Comparison of ENCODE assay signal across 8 cellular contexts in genomic region chr4:139665690-139666529, GRCh38. TPM values are rescaled to one million over a fixed set of nuclear protein-coding genes. Genes with fewer than 3 reads are reported as not detected.
A peak's percentile ranks its signal among the peaks of the same experiment; 100 is the strongest.
DNase-seq lines count a peak whose midpoint lies in the region; ATAC-seq, FAIRE-seq and TF ChIP-seq lines count a peak whose summit lies in the region.

TSS of gene MGST2 (plus strand) at chr4:139665819. CDS start at chr4:139666020, 201 bp downstream.

- peak within 1 kb of the TSS; percentile 87 for H3K4me2 ChIP-seq in endothelial cell of umbilical vein (ENCODE audit: insufficient read depth, low read length)
- peak within 1 kb of the TSS; percentile 72 for H3K4me2 ChIP-seq in mesenchymal stem cell (ENCODE audit: low read length, poor library complexity, severe bottlenecking)

- peak; percentile 74 for TF ChIP-seq POLR2A in endothelial cell of umbilical vein (IDR thresholded peaks at IDR 0.05; ENCODE audit: low read depth, low read length)

- H2AFZ ChIP-seq in endothelial cell of umbilical vein (ENCODE audit: low read depth, low read length) (peak within 1 kb of the TSS; percentile 55), mesenchymal stem cell (ENCODE audit: low read depth, low read length) (peak within 1 kb of the TSS; percentile 66)

- no peaks in the 10 kb centered on the region for H4K20me1 ChIP-seq in endothelial cell of umbilical vein (replicated peaks; ENCODE audit: control insufficient read depth, extremely low read depth, insufficient read depth, low read length)

- peak; percentile 84 for ATAC-seq in GM18873 (IDR thresholded peaks at IDR 0.05; ENCODE audit: low FRiP score, unreplicated experiment)
- ATAC-seq in HG03095 (IDR thresholded peaks at IDR 0.05; ENCODE audit: unreplicated experiment), result peak; percentile 72

- H3K9ac ChIP-seq in endothelial cell of umbilical vein (replicated peaks; ENCODE audit: extremely low read depth, insufficient read depth, low read length) (peak within 1 kb of the TSS; percentile 89), mesenchymal stem cell (ENCODE audit: low read length) (peak within 1 kb of the TSS; percentile 87), stomach smooth muscle (ENCODE audit: low read length in 2 of 2) (peak within 1 kb of the TSS; percentile 80 to 86)

- peak within 1 kb of the TSS; percentile 47 to 73 for H3K4ac ChIP-seq in mesenchymal stem cell (ENCODE audit: low read depth in 1 of 2, low read length in 2 of 2)

- H2AK5ac ChIP-seq in mesenchymal stem cell (ENCODE audit: low read length, severe bottlenecking), result peak within 1 kb of the TSS; percentile 66

- H4K8ac ChIP-seq in mesenchymal stem cell (ENCODE audit: low read length), result peak within 1 kb of the TSS; percentile 94

- no peaks in the 10 kb centered on the region for H3K9me1 ChIP-seq in endothelial cell of umbilical vein (replicated peaks; ENCODE audit: control insufficient read depth, extremely low read depth, insufficient read depth, low read length)

- H3K27me3 ChIP-seq in BJ (ENCODE audit: control insufficient read depth, insufficient read depth, low read length) (no peaks in the 10 kb centered on the region), endothelial cell of umbilical vein (ENCODE audit: control insufficient read depth in 2 of 2, insufficient read depth in 2 of 2, low read length in 2 of 2) (no peaks in the 10 kb centered on the region), mesenchymal stem cell (ENCODE audit: control insufficient read depth in 1 of 2, insufficient read depth in 1 of 2, low read length in 2 of 2) (peaks cover 0 to 3% of the 10 kb centered on the region in 2 experiments), stomach smooth muscle (ENCODE audit: control insufficient read depth in 1 of 2, insufficient read depth in 2 of 2, low read length in 2 of 2) (no peaks in the 10 kb centered on the region)

- H3K9me3 ChIP-seq in endothelial cell of umbilical vein (replicated peaks; ENCODE audit: control insufficient read depth, insufficient read depth, low read length) (no peaks in the 10 kb centered on the region), mesenchymal stem cell (ENCODE audit: control insufficient read depth, low read length) (no peaks in the 10 kb centered on the region), stomach smooth muscle (ENCODE audit: control insufficient read depth in 2 of 2, low read length in 2 of 2) (no peaks in the 10 kb centered on the region)

- TF ChIP-seq CTCF in BJ (IDR thresholded peaks at IDR 0.05; ENCODE audit: insufficient read depth, low read depth, low read length), result no peak
- TF ChIP-seq CTCF in endothelial cell of umbilical vein (IDR thresholded peaks at IDR 0.05; ENCODE audit: extremely low read depth in 1 of 2, insufficient read depth in 1 of 2, low read depth in 1 of 2, low read length in 2 of 2), result peak in 1 of 2 donors; percentile 0

- WGBS in mesenchymal stem cell, result under 1% methylated on average over 31 of the region's 32 CpGs

- H3K79me1 ChIP-seq in mesenchymal stem cell (replicated peaks; ENCODE audit: low read length, poor library complexity, severe bottlenecking), result peaks cover 20% of the 10 kb centered on the region

- peak within 1 kb of the TSS; percentile 60 to 97 for H3K18ac ChIP-seq in mesenchymal stem cell (ENCODE audit: low read depth in 1 of 2, low read length in 2 of 2)

- H2BK12ac ChIP-seq in mesenchymal stem cell (ENCODE audit: low read length in 2 of 2), result peak within 1 kb of the TSS; percentile 45 to 59

- H3K36me3 ChIP-seq in BJ (ENCODE audit: control insufficient read depth, insufficient read depth, low read length) (no peaks in the 10 kb centered on the region), endothelial cell of umbilical vein (ENCODE audit: control insufficient read depth in 2 of 2, extremely low read depth in 1 of 2, insufficient read depth in 2 of 2, low read length in 2 of 2) (no peaks in the 10 kb centered on the region), mesenchymal stem cell (ENCODE audit: control insufficient read depth in 1 of 2, insufficient read depth in 2 of 2, low read depth in 1 of 2, low read length in 2 of 2) (no peaks in the 10 kb centered on the region), stomach smooth muscle (ENCODE audit: control insufficient read depth in 2 of 2, insufficient read depth in 2 of 2, low read length in 2 of 2) (no peaks in the 10 kb centered on the region)

- dilution Hi-C loops in endothelial cell of umbilical vein (cut with MboI; ENCODE audit: extremely low pct_ligation_motif_present, low sequenced_read_pairs), result no loop called here

- H4K91ac ChIP-seq in mesenchymal stem cell (ENCODE audit: low read length), result peak within 1 kb of the TSS; percentile 41

- DNase-seq in BJ (ENCODE audit: low read depth) (no peak), NCI-H2227 (lab: John Stamatoyannopoulos, UW; ENCODE audit: unreplicated experiment) (peak; percentile 58), endothelial cell of umbilical vein (ENCODE audit: low read depth, low spot score) (peak; percentile 95), mesenchymal stem cell (peak; percentile 93)
- peak; percentile 2 for DNase-seq in activated CD4-positive, alpha-beta T cell treated with anti-CD3 and anti-CD28 coated beads, Interleukin-2, amount 50 U/mL, for 1 hour

- intact Hi-C loops in endothelial cell of umbilical vein (cut with micrococcal nuclease), result no loop called here

- H2BK5ac ChIP-seq in mesenchymal stem cell (ENCODE audit: low read depth, low read length, poor library complexity, severe bottlenecking), result peak within 1 kb of the TSS; percentile 75

- H3K27ac ChIP-seq in endothelial cell of umbilical vein (ENCODE audit: insufficient read depth, low read depth, low read length) (peak within 1 kb of the TSS; percentile 77), mesenchymal stem cell (ENCODE audit: low read length, poor library complexity, severe bottlenecking) (peak within 1 kb of the TSS; percentile 96), stomach smooth muscle (ENCODE audit: low read length) (peak within 1 kb of the TSS; percentile 86)

- BruUV-seq in endothelial cell of umbilical vein (replicated peaks; lab: Mats Ljungman, UMichigan), result TSS peak; percentile 89

- peak within 1 kb of the TSS; percentile 29 for H2BK120ac ChIP-seq in mesenchymal stem cell (ENCODE audit: low read depth, low read length)

- H2BK15ac ChIP-seq in mesenchymal stem cell (ENCODE audit: low read depth, poor library complexity, severe bottlenecking), result peak within 1 kb of the TSS; percentile 41

- H3K4me1 ChIP-seq in endothelial cell of umbilical vein (ENCODE audit: control insufficient read depth, extremely low read depth, insufficient read depth, low read length) (peaks cover 29% of the 10 kb centered on the region), mesenchymal stem cell (ENCODE audit: control insufficient read depth, insufficient read depth, low read depth, low read length) (peaks cover 10% of the 10 kb centered on the region), stomach smooth muscle (ENCODE audit: control insufficient read depth, insufficient read depth, low read length) (peaks cover 19% of the 10 kb centered on the region)

- peak; percentile 97 for FAIRE-seq in endothelial cell of umbilical vein (lab: Jason Lieb, UNC)

- POLR2A ChIA-PET in BJ (lab: Charles Lee) (no interaction called here), endothelial cell of umbilical vein (lab: Charles Lee) (interaction anchor here (1.0 kb wide), 1 partner anchor 9 kb away, joined by 3 read pairs; no protein-coding TSS in a partner anchor)

- H3K79me2 ChIP-seq in endothelial cell of umbilical vein (ENCODE audit: control insufficient read depth, insufficient read depth, low read length), result peaks cover 7% of the 10 kb centered on the region

- peak within 1 kb of the TSS in 1 of 2 experiments; percentile 9 for H3K14ac ChIP-seq in mesenchymal stem cell (ENCODE audit: low read length in 2 of 2)

- CTCF ChIA-PET in BJ (lab: Yijun Ruan, JAX) (interaction anchor here (0.7 to 3.6 kb wide), 5 partner anchors 8 to 68 kb away, joined by 3 to 19 read pairs (median 5); no protein-coding TSS in a partner anchor), endothelial cell of umbilical vein (lab: Charles Lee) (interaction anchor here (0.6 to 3.3 kb wide), 17 partner anchors 9 to 694 kb away, joined by 3 to 47 read pairs (median 4); no protein-coding TSS in a partner anchor)

- peak within 1 kb of the TSS; percentile 44 for H3K4me3 ChIP-seq in BJ (ENCODE audit: low read depth, low read length)
- H3K4me3 ChIP-seq in endothelial cell of umbilical vein (replicated peaks in 1 of 3; ENCODE audit: insufficient read depth in 1 of 3, low read depth in 1 of 3, low read length in 3 of 3), result peak within 1 kb of the TSS; percentile 5 to 60 (median 56)
- H3K4me3 ChIP-seq in mesenchymal stem cell (ENCODE audit: insufficient read depth in 1 of 2, low read depth in 1 of 2, low read length in 2 of 2), result peak within 1 kb of the TSS; percentile 62 to 87
- peak within 1 kb of the TSS; percentile 90 to 92 for H3K4me3 ChIP-seq in stomach smooth muscle (ENCODE audit: low read length in 2 of 2)

- H3K23ac ChIP-seq in mesenchymal stem cell (ENCODE audit: low read length in 2 of 2), result peak within 1 kb of the TSS in 1 of 2 experiments; percentile 14

TF ChIP-seq in endothelial cell of umbilical vein, 7 proteins besides CTCF, POLR2A, EP300 and RAD21:
- no peak for TF ChIP-seq EZH2 (IDR thresholded peaks at IDR 0.05; ENCODE audit: borderline replicate concordance, low read depth, low read length, severe bottlenecking)
- TF ChIP-seq GATA2 (IDR thresholded peaks at IDR 0.05; ENCODE audit: insufficient read depth, insufficient read length, low read depth, low read length), result peak; percentile 76
- TF ChIP-seq JUN (IDR thresholded peaks at IDR 0.05; ENCODE audit: borderline replicate concordance, insufficient read depth, insufficient read length, low read depth), result no peak
- TF ChIP-seq FOS (IDR thresholded peaks at IDR 0.05; ENCODE audit: borderline replicate concordance, insufficient read depth, low read length), result peak; percentile 63
- TF ChIP-seq POLR2AphosphoS5 (IDR thresholded peaks at IDR 0.05; ENCODE audit: insufficient read depth, low read depth, low read length), result peak; percentile 72

RNA-seq across cellular contexts. Expression of gene MGST2, which starts in this region (rescaled TPM):
- polyA plus RNA-seq in BJ (2011; rRNA removed) (10.0 and 17.5 TPM in 2 replicates), endothelial cell of umbilical vein (57.3 and 78.9 TPM in 2 replicates)
- 2.7 and 3.8 TPM in 2 replicates for polyA minus RNA-seq in BJ (2011; rRNA and poly(A)+ RNA removed)
- total RNA-seq in endothelial cell of umbilical vein, result 62.4 and 64.3 TPM in 2 replicates
- 59.1 and 66.0 TPM in 2 replicates for polyA plus RNA-seq in endothelial cell of umbilical vein (2011; cell fraction: cytosol; rRNA removed)
- polyA plus RNA-seq in endothelial cell of umbilical vein (2011; cell fraction: nucleus; rRNA removed), result 21.2 and 30.8 TPM in 2 replicates
- polyA plus RNA-seq in endothelial cell of umbilical vein (2012), result 36.4 and 47.7 TPM in 2 replicates
- 21.0 and 22.2 TPM in 2 replicates for polyA minus RNA-seq in endothelial cell of umbilical vein
- 15.0 TPM for polyA minus RNA-seq in endothelial cell of umbilical vein (2011; cell fraction: cytosol; rRNA and poly(A)+ RNA removed)
- 19.6 and 25.7 TPM in 2 replicates for polyA minus RNA-seq in endothelial cell of umbilical vein (2011; cell fraction: nucleus; rRNA and poly(A)+ RNA removed)
- 48.1 TPM for polyA plus RNA-seq in mesenchymal stem cell (2013, experiment 1 of 2)
- 51.9 TPM for polyA plus RNA-seq in mesenchymal stem cell (2013, experiment 2 of 2)
